In genomic region chr6:98824163-98824906, GRCh38 we compare ENCODE assay signal across 10 cellular contexts. TPM values are rescaled to one million over a fixed set of nuclear protein-coding genes. Genes with fewer than 3 reads are reported as not detected.
DNase-seq lines count a peak whose midpoint lies in the region; ATAC-seq lines count a peak whose summit lies in the region.
"Had no signal": no experiment of that assay in that cellular context is flagged by ENCODE, and none has a peak within 500 bp of the region (broad histone marks: within the 10 kb centered on the region; RNA-seq: fewer than 3 reads in every experiment).

No MANE protein-coding gene starts in this region.

- no peak overlapping the region for H3K27ac Mint-ChIP-seq in T-helper 2 cell treated with Interferon-gamma antibody and Interleukin-4, amounts not matched to agents 5 μg/mL and 100 μg/mL, for 36 hours
- H3K27ac Mint-ChIP-seq in activated T-helper 1 cell treated with anti-CD3 and anti-CD28 coated beads, Interleukin-12 subunit alpha, Interleukin-12 subunit beta, Interleukin-2, Interleukin-4 antibody, amounts not matched to agents 30 ng/mL and 10 ng/mL and 1 ng/mL, durations not matched to agents 14 hours and 24 hours and 36 hours: no peak overlapping the region
- H3K27ac Mint-ChIP-seq in immature natural killer cell: no peak overlapping the region
- H3K27ac Mint-ChIP-seq in stimulated activated effector memory CD8-positive, alpha-beta T cell treated with anti-CD3 and anti-CD28 coated beads, Interleukin-12 subunit alpha, Interleukin-12 subunit beta, amount 100 ng/mL, for 72 hours: no peak overlapping the region

- peak; percentile 8 for ATAC-seq in stimulated activated effector memory CD8-positive, alpha-beta T cell treated with anti-CD3 and anti-CD28 coated beads, Interleukin-12 subunit alpha, Interleukin-12 subunit beta, amount 100 ng/mL, for 72 hours

- peak overlapping the region; percentile 54 for H3K4me3 Mint-ChIP-seq in T-helper 2 cell treated with Interferon-gamma antibody and Interleukin-4, amounts not matched to agents 5 μg/mL and 100 μg/mL, for 36 hours
- peak overlapping the region; percentile 78 for H3K4me3 Mint-ChIP-seq in activated T-helper 1 cell treated with anti-CD3 and anti-CD28 coated beads, Interleukin-12 subunit alpha, Interleukin-12 subunit beta, Interleukin-2, Interleukin-4 antibody, amounts not matched to agents 30 ng/mL and 10 ng/mL and 1 ng/mL, durations not matched to agents 14 hours and 24 hours and 36 hours
- peak overlapping the region in 4 of 5 donors; percentile 23 to 46 (median 40) for H3K4me3 Mint-ChIP-seq in immature natural killer cell
- H3K4me3 Mint-ChIP-seq in stimulated activated effector memory CD8-positive, alpha-beta T cell treated with anti-CD3 and anti-CD28 coated beads, Interleukin-12 subunit alpha, Interleukin-12 subunit beta, amount 100 ng/mL, for 72 hours: peak overlapping the region; percentile 37

- DNase-seq in T-helper 2 cell treated with Interferon-gamma antibody and Interleukin-4, amounts not matched to agents 5 μg/mL and 100 μg/mL, for 36 hours (ENCODE audit: low spot score): no peak
- DNase-seq in T-helper 2 cell (no peak), immature natural killer cell (no peak), NAMALWA (ENCODE audit: low spot score) (no peak), OCI-M1 (lab: John Stamatoyannopoulos, UW) (no peak)
- DNase-seq in activated T-helper 1 cell treated with anti-CD3 and anti-CD28 coated beads, Interleukin-12 subunit alpha, Interleukin-12 subunit beta, Interleukin-2, Interleukin-4 antibody, amounts not matched to agents 30 ng/mL and 10 ng/mL and 1 ng/mL, durations not matched to agents 14 hours and 24 hours and 36 hours (ENCODE audit: low spot score): no peak
- DNase-seq in stimulated activated effector memory CD8-positive, alpha-beta T cell treated with anti-CD3 and anti-CD28 coated beads, Interleukin-12 subunit alpha, Interleukin-12 subunit beta, amount 100 ng/mL, for 72 hours (ENCODE audit: low spot score in 2 of 2): no peak
- DNase-seq in activated CD4-positive, CD25-positive, alpha-beta regulatory T cell (lab: John Stamatoyannopoulos, UW): no peak
- DNase-seq: stimulated activated CD4-positive, alpha-beta T cell treated with anti-CD3 and anti-CD28 coated beads, Interleukin-12 subunit alpha, Interleukin-12 subunit beta, amount 100 ng/mL, for 4 hours had no signal

- peaks cover 85% of the 10 kb centered on the region for H3K27me3 Mint-ChIP-seq in T-helper 2 cell treated with Interferon-gamma antibody and Interleukin-4, amounts not matched to agents 5 μg/mL and 100 μg/mL, for 36 hours (ENCODE audit: low read depth)
- H3K27me3 Mint-ChIP-seq in activated T-helper 1 cell treated with anti-CD3 and anti-CD28 coated beads, Interleukin-12 subunit alpha, Interleukin-12 subunit beta, Interleukin-2, Interleukin-4 antibody, amounts not matched to agents 30 ng/mL and 10 ng/mL and 1 ng/mL, durations not matched to agents 14 hours and 24 hours and 36 hours (ENCODE audit: insufficient read depth): peaks cover 73% of the 10 kb centered on the region
- peaks cover 31 to 48% (median 33%) of the 10 kb centered on the region in 3 donors for H3K27me3 Mint-ChIP-seq in immature natural killer cell (ENCODE audit: low read depth in 3 of 3)

- intact Hi-C loops in activated T-helper 1 cell treated with anti-CD3 and anti-CD28 coated beads, Interleukin-12 subunit alpha, Interleukin-12 subunit beta, Interleukin-2, Interleukin-4 antibody, amounts not matched to agents 30 ng/mL and 10 ng/mL and 1 ng/mL, durations not matched to agents 14 hours and 24 hours and 36 hours (cut with micrococcal nuclease): no loop called here

- H3K36me3 Mint-ChIP-seq in T-helper 2 cell treated with Interferon-gamma antibody and Interleukin-4, amounts not matched to agents 5 μg/mL and 100 μg/mL, for 36 hours (ENCODE audit: low read depth): no peaks in the 10 kb centered on the region
- peaks cover 7% of the 10 kb centered on the region for H3K36me3 Mint-ChIP-seq in activated T-helper 1 cell treated with anti-CD3 and anti-CD28 coated beads, Interleukin-12 subunit alpha, Interleukin-12 subunit beta, Interleukin-2, Interleukin-4 antibody, amounts not matched to agents 30 ng/mL and 10 ng/mL and 1 ng/mL, durations not matched to agents 14 hours and 24 hours and 36 hours (ENCODE audit: low read depth)
- H3K36me3 Mint-ChIP-seq in immature natural killer cell: peaks cover 0 to 12% (median 0%) of the 10 kb centered on the region in 3 donors
- peaks cover 4% of the 10 kb centered on the region for H3K36me3 Mint-ChIP-seq in stimulated activated effector memory CD8-positive, alpha-beta T cell treated with anti-CD3 and anti-CD28 coated beads, Interleukin-12 subunit alpha, Interleukin-12 subunit beta, amount 100 ng/mL, for 72 hours

- peaks cover 8% of the 10 kb centered on the region for H3K4me1 Mint-ChIP-seq in T-helper 2 cell treated with Interferon-gamma antibody and Interleukin-4, amounts not matched to agents 5 μg/mL and 100 μg/mL, for 36 hours (ENCODE audit: low read depth)
- peaks cover 29% of the 10 kb centered on the region for H3K4me1 Mint-ChIP-seq in activated T-helper 1 cell treated with anti-CD3 and anti-CD28 coated beads, Interleukin-12 subunit alpha, Interleukin-12 subunit beta, Interleukin-2, Interleukin-4 antibody, amounts not matched to agents 30 ng/mL and 10 ng/mL and 1 ng/mL, durations not matched to agents 14 hours and 24 hours and 36 hours (ENCODE audit: low read depth)
- peaks cover 9 to 13% of the 10 kb centered on the region in 2 donors for H3K4me1 Mint-ChIP-seq in immature natural killer cell
- H3K4me1 Mint-ChIP-seq in stimulated activated effector memory CD8-positive, alpha-beta T cell treated with anti-CD3 and anti-CD28 coated beads, Interleukin-12 subunit alpha, Interleukin-12 subunit beta, amount 100 ng/mL, for 72 hours: peaks cover 39% of the 10 kb centered on the region

- no peaks in the 10 kb centered on the region for H3K9me3 Mint-ChIP-seq in T-helper 2 cell treated with Interferon-gamma antibody and Interleukin-4, amounts not matched to agents 5 μg/mL and 100 μg/mL, for 36 hours
- H3K9me3 Mint-ChIP-seq in activated T-helper 1 cell treated with anti-CD3 and anti-CD28 coated beads, Interleukin-12 subunit alpha, Interleukin-12 subunit beta, Interleukin-2, Interleukin-4 antibody, amounts not matched to agents 30 ng/mL and 10 ng/mL and 1 ng/mL, durations not matched to agents 14 hours and 24 hours and 36 hours: no peaks in the 10 kb centered on the region
- H3K9me3 Mint-ChIP-seq in immature natural killer cell: peaks cover 0 to 29% (median 3%) of the 10 kb centered on the region in 6 donors
- no peaks in the 10 kb centered on the region for H3K9me3 Mint-ChIP-seq in stimulated activated effector memory CD8-positive, alpha-beta T cell treated with anti-CD3 and anti-CD28 coated beads, Interleukin-12 subunit alpha, Interleukin-12 subunit beta, amount 100 ng/mL, for 72 hours

RNA-seq across cellular contexts. Expression of gene POU3F2, which starts 10.0 kb away (rescaled TPM):
- not detected in 2 replicates for total RNA-seq in activated T-helper 1 cell treated with anti-CD3 and anti-CD28 coated beads, Interleukin-12 subunit alpha, Interleukin-12 subunit beta, Interleukin-2, Interleukin-4 antibody, amounts not matched to agents 30 ng/mL and 10 ng/mL and 1 ng/mL, durations not matched to agents 14 hours and 24 hours and 36 hours
- not detected for polyA plus RNA-seq in immature natural killer cell
- total RNA-seq: NCI-H460 had no signal
